8 cellular contexts compared by ENCODE assay signal in genomic region chr14:94080606-94081385, GRCh38. TPM values are rescaled to one million over a fixed set of nuclear protein-coding genes. Genes with fewer than 3 reads are reported as not detected.
DNase-seq lines count a peak whose midpoint lies in the region; ATAC-seq and TF ChIP-seq lines count a peak whose summit lies in the region.

Gene DDX24 (minus strand): TSS chr14:94081202. CDS start chr14:94079742, 1,460 bp downstream.
Gene IFI27L1 (plus strand): TSS chr14:94081310. CDS start chr14:94096938, 15,628 bp downstream.

- peaks cover 0 to 26% of the 10 kb centered on the region in 2 donors for H3K36me3 ChIP-seq in ascending aorta
- peaks cover 5 to 14% of the 10 kb centered on the region in 2 donors for H3K36me3 ChIP-seq in vagina

- H3K27ac ChIP-seq in ascending aorta (peak within 1 kb of the TSS; percentile 90 to 98), right cardiac atrium (ENCODE audit: low read length) (peak within 1 kb of the TSS; percentile 80), vagina (peak within 1 kb of the TSS; percentile 94)

- under 1% methylated on average over 79 of the region's 79 CpGs for WGBS in right cardiac atrium

- H3K4me3 ChIP-seq in ascending aorta, result peak within 1 kb of the TSS; percentile 72 to 98
- H3K4me3 ChIP-seq in right cardiac atrium (ENCODE audit: low read length), result peak within 1 kb of the TSS; percentile 83
- peak within 1 kb of the TSS; percentile 88 to 94 for H3K4me3 ChIP-seq in vagina

- TF ChIP-seq POLR2A in vagina (IDR thresholded peaks at IDR 0.05), result peak in 1 of 2 donors; percentile 96

- H3K27me3 ChIP-seq in ascending aorta (no peaks in the 10 kb centered on the region), right cardiac atrium (ENCODE audit: control insufficient read depth, insufficient read depth) (no peaks in the 10 kb centered on the region), vagina (no peaks in the 10 kb centered on the region)

- H3K4me1 ChIP-seq in ascending aorta (peaks cover 6 to 30% of the 10 kb centered on the region in 2 donors), right cardiac atrium (ENCODE audit: control insufficient read depth, insufficient read depth, low read length) (peaks cover 17% of the 10 kb centered on the region), vagina (peaks cover 51% of the 10 kb centered on the region)

- peaks cover 0 to 2% of the 10 kb centered on the region in 2 donors for H3K9me3 ChIP-seq in ascending aorta
- H3K9me3 ChIP-seq in right cardiac atrium (ENCODE audit: control insufficient read depth, low read length), result no peaks in the 10 kb centered on the region
- no peaks in the 10 kb centered on the region for H3K9me3 ChIP-seq in vagina

- TF ChIP-seq CTCF in ascending aorta (IDR thresholded peaks at IDR 0.05) (no peak), vagina (IDR thresholded peaks at IDR 0.05) (peak in 1 of 3 experiments; percentile 22)

- peak; percentile 91 for ATAC-seq in GM18499 (IDR thresholded peaks at IDR 0.05; ENCODE audit: insufficient read depth, unreplicated experiment)
- peak; percentile 94 for ATAC-seq in HG02943 (IDR thresholded peaks at IDR 0.05; ENCODE audit: low read depth, unreplicated experiment)
- ATAC-seq in right cardiac atrium, result peak; percentile 100

- DNase-seq in NCI-H187 treated with DMSO at 0.1 percent for 48 hours (lab: John Stamatoyannopoulos, UW), result peak; percentile 75
- DNase-seq in ascending aorta (ENCODE audit: low spot score in 2 of 2), result peak; percentile 83 to 98
- peak; percentile 97 to 99 (median 99) for DNase-seq in right cardiac atrium
- DNase-seq in putamen (ENCODE audit: low spot score), result peak; percentile 95
- DNase-seq in vagina (ENCODE audit: extremely low spot score in 2 of 2), result peak in 1 of 2 donors; percentile 97

- intact Hi-C loops in T-helper 2 cell treated with Interferon-gamma antibody and Interleukin-4, amounts not matched to agents 100 ng/mL and 5 ng/mL, for 36 hours (cut with micrococcal nuclease), result loop anchor here (1.0 to 5.0 kb wide), 7 partner anchors 24 to 1454 kb away; partner anchors contain the start of genes GLRX5, IFI27L2 and OTUB2
- intact Hi-C loops in ascending aorta (cut with DNase I) (loop anchor here (1.0 to 5.0 kb wide), 5 partner anchors 49 to 748 kb away; partner anchors contain the start of genes BTBD7, IFI27L2, OTUB2 and PPP4R4), right cardiac atrium (cut with DNase I) (no loop called here), vagina (cut with DNase I) (no loop called here)

RNA-seq across cellular contexts. Expression of gene DDX24, which starts in this region (rescaled TPM):
- total RNA-seq in T-helper 2 cell treated with Interferon-gamma antibody and Interleukin-4, amounts not matched to agents 100 ng/mL and 5 ng/mL, for 36 hours, result 187 and 192 TPM in 2 replicates
- total RNA-seq in ascending aorta, result 104 TPM
- 100 to 1,000 TPM; 227 to 268 (median 261) TPM for total RNA-seq in right cardiac atrium
- 138 TPM for polyA plus RNA-seq in right cardiac atrium
- total RNA-seq in vagina, result 109 TPM

RNA-seq across cellular contexts. Expression of gene IFI27L1, which starts in this region (rescaled TPM):
- total RNA-seq in T-helper 2 cell treated with Interferon-gamma antibody and Interleukin-4, amounts not matched to agents 100 ng/mL and 5 ng/mL, for 36 hours, result 41.2 and 46.0 TPM in 2 replicates
- not detected for total RNA-seq in ascending aorta
- 10 to 100 TPM; 12.7 to 23.1 (median 15.1) TPM for total RNA-seq in right cardiac atrium
- polyA plus RNA-seq in right cardiac atrium, result 37.9 TPM
- 18.9 TPM for total RNA-seq in vagina

Comparison
In these comparisons a context has a peak if more than half of its experiments do, and no peak if none do; other contexts are left out.
1. RNA of gene IFI27L1 (total RNA-seq): 41.2 to 46.0 TPM in T-helper 2 cell treated with Interferon-gamma antibody and Interleukin-4, amounts not matched to agents 100 ng/mL and 5 ng/mL, for 36 hours, 18.9 TPM in vagina (single experiment) and 12.7 to 23.1 TPM in right cardiac atrium; not detected in ascending aorta (single experiment); every median in the first group is over 10 times any median in the second.
2. intact Hi-C loops: an anchor here in T-helper 2 cell treated with Interferon-gamma antibody and Interleukin-4, amounts not matched to agents 100 ng/mL and 5 ng/mL, for 36 hours (1.0 to 5.0 kb wide) and ascending aorta (1.0 to 5.0 kb wide); none called in right cardiac atrium and vagina.
3. Peak in every context shown above with its lines, with median percentiles within 50 percentile points of each other: ATAC-seq, H3K27ac ChIP-seq and H3K4me3 ChIP-seq.